1 cellular context compared by ENCODE assay signal in genomic region chr19:54133312-54133956, GRCh38.
TF ChIP-seq lines count a peak whose summit lies in the region.

No MANE protein-coding gene starts in this region.

TF ChIP-seq in HepG2, 621 proteins besides CTCF, POLR2A, EP300 and RAD21 (continued from another document):
- TF ChIP-seq HNRNPK (IDR thresholded peaks at IDR 0.05; ENCODE audit: low read depth, low read length, poor library complexity, severe bottlenecking): peak; percentile 100
- TF ChIP-seq JUN (CRISPR knock-in tag; IDR thresholded peaks at IDR 0.05): no peak
- 0 out of 2 replicates have a peak, but pooled peaks have one; percentile 18 for TF ChIP-seq SIN3B (IDR thresholded peaks at IDR 0.05; ENCODE audit: low read length)
- no peak for TF ChIP-seq ZMYM3 (CRISPR knock-in tag; IDR thresholded peaks at IDR 0.05)
- no peak for TF ChIP-seq ETS1 (CRISPR knock-in tag; IDR thresholded peaks at IDR 0.05)
- no peak for TF ChIP-seq ZNF235 (CRISPR knock-in tag; IDR thresholded peaks at IDR 0.05; ENCODE audit: borderline replicate concordance)
- no peak for TF ChIP-seq ZBTB44 (CRISPR knock-in tag; IDR thresholded peaks at IDR 0.05)
- TF ChIP-seq GPN1 (CRISPR knock-in tag; IDR thresholded peaks at IDR 0.05; ENCODE audit: borderline replicate concordance): no peak
- TF ChIP-seq ZBTB7A (CRISPR knock-in tag; IDR thresholded peaks at IDR 0.05): no peak
- peak; percentile 100 for TF ChIP-seq PCBP2 (optimal IDR thresholded peaks at IDR 0.05; ENCODE audit: low read depth, low read length, poor library complexity, severe bottlenecking)
- TF ChIP-seq E2F1 (CRISPR knock-in tag; IDR thresholded peaks at IDR 0.05): no peak
- TF ChIP-seq SMYD3 (CRISPR knock-in tag; IDR thresholded peaks at IDR 0.05): no peak
- no peak for TF ChIP-seq E2F5 (CRISPR knock-in tag; conservative IDR thresholded peaks at IDR 0.05)
- TF ChIP-seq HOXA3 (CRISPR knock-in tag; IDR thresholded peaks at IDR 0.05): no peak
- TF ChIP-seq ELF3 (CRISPR knock-in tag; IDR thresholded peaks at IDR 0.05): no peak
